In the genomic region with DNA sequence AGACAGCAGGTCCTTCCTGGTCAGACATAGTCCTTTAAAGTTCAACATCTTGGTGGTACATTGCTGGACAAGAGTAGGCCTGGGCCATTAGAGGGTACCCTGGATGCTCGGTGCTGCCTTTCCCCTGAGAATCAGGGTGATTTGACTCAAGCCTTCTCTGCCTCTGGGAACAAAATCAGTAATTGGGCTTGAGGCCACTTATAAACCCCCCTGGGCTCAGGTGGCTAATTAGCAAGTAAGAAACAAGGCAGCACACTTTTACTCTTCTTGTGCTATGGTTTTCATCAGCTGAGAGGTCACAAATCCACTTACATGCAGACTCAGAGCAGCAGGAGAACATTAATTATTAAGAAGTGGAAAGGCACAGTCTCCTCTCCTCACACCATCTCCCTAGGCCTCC, we compare ENCODE assay signal across 11 cellular contexts. TPM values are rescaled to one million over a fixed set of nuclear protein-coding genes. Genes with fewer than 3 reads are reported as not detected.
DNase-seq lines count a peak whose midpoint lies in the region; ATAC-seq and TF ChIP-seq lines count a peak whose summit lies in the region.
"Had no signal": no experiment of that assay in that cellular context is flagged by ENCODE, and none has a peak within 500 bp of the region (broad histone marks: within the 10 kb centered on the region; RNA-seq: fewer than 3 reads in every experiment).

No MANE protein-coding gene starts in this region.

- intact Hi-C loops in Calu3 (cut with micrococcal nuclease; ENCODE audit: unreplicated experiment): no loop called here

- DNase-seq in Calu3 (no peak), NCI-H82 treated with DMSO at 0.1 percent for 48 hours (lab: John Stamatoyannopoulos, UW; ENCODE audit: unreplicated experiment) (peak; percentile 98), endothelial cell (ENCODE audit: low spot score) (no peak), middle frontal gyrus (ENCODE audit: extremely low spot score, low spot score) (no peak), occipital lobe (lab: John Stamatoyannopoulos, UW) (no peak)
- DNase-seq: activated CD4-positive, alpha-beta T cell treated with anti-CD3 and anti-CD28 coated beads, Interleukin-2, amount 10 ng/mL, durations not matched to agents 24 days and 14 days; DMS153; NCI-H446; SHP77 treated with DMSO at 0.1 percent for 48 hours had no signal

- H3K4me3 ChIP-seq in skin epidermis: no peak overlapping the region

- no peaks in the 10 kb centered on the region for H3K27me3 Mint-ChIP-seq in Calu3 (ENCODE audit: unreplicated experiment)
- no peaks in the 10 kb centered on the region for H3K27me3 Mint-ChIP-seq in endothelial cell (ENCODE audit: unreplicated experiment)
- H3K27me3 Mint-ChIP-seq: activated CD4-positive, alpha-beta T cell treated with anti-CD3 and anti-CD28 coated beads, Interleukin-2, amount 10 ng/mL, durations not matched to agents 24 days and 14 days had no signal

- H3K4me1 Mint-ChIP-seq in Calu3 (ENCODE audit: low read depth, unreplicated experiment) (peaks cover 60% of the 10 kb centered on the region), endothelial cell (ENCODE audit: unreplicated experiment) (peaks cover 38% of the 10 kb centered on the region)

- H3K9me3 Mint-ChIP-seq in Calu3 (ENCODE audit: low read depth, unreplicated experiment) (peaks cover 6% of the 10 kb centered on the region), endothelial cell (ENCODE audit: unreplicated experiment) (no peaks in the 10 kb centered on the region)
- H3K9me3 Mint-ChIP-seq: activated CD4-positive, alpha-beta T cell treated with anti-CD3 and anti-CD28 coated beads, Interleukin-2, amount 10 ng/mL, durations not matched to agents 24 days and 14 days had no signal

- H3K4me3 Mint-ChIP-seq in Calu3 (ENCODE audit: low read depth, unreplicated experiment): no peak overlapping the region
- H3K4me3 Mint-ChIP-seq in endothelial cell (ENCODE audit: unreplicated experiment): peak overlapping the region; percentile 4
- H3K4me3 Mint-ChIP-seq: activated CD4-positive, alpha-beta T cell treated with anti-CD3 and anti-CD28 coated beads, Interleukin-2, amount 10 ng/mL, durations not matched to agents 24 days and 14 days had no signal

- H3K27ac Mint-ChIP-seq in Calu3 (ENCODE audit: unreplicated experiment) (peak overlapping the region; percentile 99), endothelial cell (ENCODE audit: unreplicated experiment) (no peak overlapping the region)

- BruUV-seq in Calu3 (replicated peaks; lab: Mats Ljungman, UMichigan): no TSS peak

- peak overlapping the region in 14 of 21 experiments; percentile 24 to 83 (median 68) for H3K27ac ChIP-seq in skin epidermis

- CTCF ChIA-PET in Calu3 (lab: Charles Lee): interaction anchor here (0.5 kb wide), 1 partner anchor 38 kb away, joined by 4 read pairs; no protein-coding TSS in a partner anchor

- H3K36me3 Mint-ChIP-seq in Calu3 (ENCODE audit: insufficient read depth, unreplicated experiment): peaks cover 88% of the 10 kb centered on the region
- peaks cover 73% of the 10 kb centered on the region for H3K36me3 Mint-ChIP-seq in endothelial cell (ENCODE audit: low read depth, unreplicated experiment)

- ATAC-seq in HG03159 (IDR thresholded peaks at IDR 0.05; ENCODE audit: unreplicated experiment): no peak

- TF ChIP-seq CTCF in Calu3 (IDR thresholded peaks at IDR 0.05; ENCODE audit: unreplicated experiment) (no peak), endothelial cell (IDR thresholded peaks at IDR 0.05; ENCODE audit: unreplicated experiment) (no peak)

RNA-seq across cellular contexts. Expression of gene CASP10, which starts 29.9 kb away (rescaled TPM):
- total RNA-seq in Calu3 (2022) (21.4 and 22.5 TPM in 2 replicates), endothelial cell (ENCODE audit: unreplicated experiment) (38.6 TPM), occipital lobe (2.0 TPM)

RNA-seq across cellular contexts. Expression of gene CFLAR, which starts 37.0 kb away (rescaled TPM):
- total RNA-seq in Calu3 (2022) (232 and 285 TPM in 2 replicates), endothelial cell (ENCODE audit: unreplicated experiment) (241 TPM), occipital lobe (35.1 TPM)
